Comparison of ENCODE assay signal across 20 cellular contexts in genomic region chr5:131305906-131306305, GRCh38. TPM values are rescaled to one million over a fixed set of nuclear protein-coding genes. Genes with fewer than 3 reads are reported as not detected.
DNase-seq lines count a peak whose midpoint lies in the region; FAIRE-seq and TF ChIP-seq lines count a peak whose summit lies in the region.
"Had no signal": no experiment of that assay in that cellular context is flagged by ENCODE, and none has a peak within 500 bp of the region (broad histone marks: within the 10 kb centered on the region; RNA-seq: fewer than 3 reads in every experiment).

No MANE protein-coding gene starts in this region.

- no peak for TF ChIP-seq CTCF in CD14-positive monocyte (IDR thresholded peaks at IDR 0.05)
- TF ChIP-seq CTCF in mammary epithelial cell (conservative IDR thresholded peaks at IDR 0.05 in 1 of 2, IDR thresholded peaks at IDR 0.05 in 1 of 2; ENCODE audit: extremely low read depth in 1 of 2, insufficient read depth in 1 of 2, low read depth in 1 of 2, low read length in 2 of 2) = no peak

- no peak overlapping the region for H3K9ac ChIP-seq in mammary epithelial cell (ENCODE audit: insufficient read depth, low read length)
- H3K9ac ChIP-seq: BLaER1 treated with 17β-estradiol and CSF1 and Interleukin-3, amounts not matched to agents 10 nM and 100 nM; SK-N-SH had no signal

- H3K27ac Mint-ChIP-seq in CD14-positive monocyte = peak overlapping the region in 4 of 7 donors; percentile 11 to 30 (median 20)
- H3K27ac Mint-ChIP-seq in immature natural killer cell = peak overlapping the region; percentile 34 to 85 (median 78)

- no peaks in the 10 kb centered on the region for H3K36me3 ChIP-seq in mammary epithelial cell (ENCODE audit: insufficient read depth, low read length)
- H3K36me3 ChIP-seq: heart right ventricle, sigmoid colon, thoracic aorta had no signal

- H3K4me3 Mint-ChIP-seq in CD14-positive monocyte (no peak overlapping the region), immature natural killer cell (peak overlapping the region in 4 of 5 donors; percentile 0 to 39 (median 32))

- H3K9me3 ChIP-seq in mammary epithelial cell (replicated peaks; ENCODE audit: insufficient read depth, low read length) = no peaks in the 10 kb centered on the region
- H3K9me3 ChIP-seq: sigmoid colon, thoracic aorta had no signal

- H3K4me1 Mint-ChIP-seq in CD14-positive monocyte (peaks cover 39% of the 10 kb centered on the region), immature natural killer cell (peaks cover 69 to 82% of the 10 kb centered on the region in 2 donors)

- dilution Hi-C loops in mammary epithelial cell (cut with HindIII; ENCODE audit: low sequenced_read_pairs) = no loop called here

- CTCF ChIA-PET in mammary epithelial cell (lab: Charles Lee; ENCODE audit: low non-redundant PET) = no interaction called here

- no TSS peak for BruUV-seq in mammary epithelial cell (replicated peaks; lab: Mats Ljungman, UMichigan)

- intact Hi-C loops in CD14-positive monocyte (cut with micrococcal nuclease) (no loop called here), mammary epithelial cell (cut with micrococcal nuclease) (no loop called here)

- peaks cover 24% of the 10 kb centered on the region for H3K4me1 ChIP-seq in mammary epithelial cell (ENCODE audit: insufficient read depth, low read length)
- H3K4me1 ChIP-seq: BLaER1 treated with 17β-estradiol and CSF1 and Interleukin-3, amounts not matched to agents 10 nM and 100 nM had no signal

- H3K36me3 Mint-ChIP-seq in CD14-positive monocyte = peaks cover 1 to 5% of the 10 kb centered on the region in 2 donors
- H3K36me3 Mint-ChIP-seq in immature natural killer cell = no peaks in the 10 kb centered on the region

- H4K20me1 ChIP-seq in mammary epithelial cell (ENCODE audit: insufficient read depth, low read length) = no peaks in the 10 kb centered on the region

- H3K27me3 ChIP-seq in mammary epithelial cell (ENCODE audit: insufficient read depth, low read length) = no peaks in the 10 kb centered on the region
- H3K27me3 ChIP-seq: BLaER1 treated with 17β-estradiol and CSF1 and Interleukin-3, amounts not matched to agents 10 nM and 100 nM; heart right ventricle; sigmoid colon had no signal

- no peak for TF ChIP-seq POLR2A in H54 (IDR thresholded peaks at IDR 0.05; ENCODE audit: low read depth, low read length)

- H3K4me2 ChIP-seq in mammary epithelial cell (ENCODE audit: insufficient read depth, low read depth, low read length) = no peak overlapping the region
- H3K4me2 ChIP-seq: BLaER1 treated with 17β-estradiol and CSF1 and Interleukin-3, amounts not matched to agents 10 nM and 100 nM; SK-N-SH had no signal

- WGBS in mammary epithelial cell (ENCODE audit: low coverage, missing lambda C conversion rate) = 38% methylated on average over 2 of the region's 2 CpGs

- H2AFZ ChIP-seq in mammary epithelial cell (ENCODE audit: low read depth, low read length) = no peak overlapping the region

- in situ Hi-C loops in mammary epithelial cell (cut with MboI; ENCODE audit: low sequenced_read_pairs in 2 of 2) = no loop called here

- H3K9me3 Mint-ChIP-seq in CD14-positive monocyte = peaks cover 0 to 5% (median 0%) of the 10 kb centered on the region in 7 donors
- H3K9me3 Mint-ChIP-seq in immature natural killer cell = no peaks in the 10 kb centered on the region

- H3K27me3 Mint-ChIP-seq in CD14-positive monocyte (ENCODE audit: low read depth in 3 of 3) (no peaks in the 10 kb centered on the region), immature natural killer cell (ENCODE audit: low read depth in 3 of 3) (peaks cover 0 to 3% (median 1%) of the 10 kb centered on the region in 3 donors)

- peaks cover 63% of the 10 kb centered on the region for H3K79me2 ChIP-seq in mammary epithelial cell (ENCODE audit: insufficient read depth, low read length)

- peak; percentile 52 for FAIRE-seq in H54 (lab: Jason Lieb, UNC)
- FAIRE-seq: endothelial cell of umbilical vein, H1 had no signal

- H3K27ac ChIP-seq in mammary epithelial cell (ENCODE audit: insufficient read depth, low read depth, low read length) = no peak overlapping the region
- H3K27ac ChIP-seq: BLaER1 treated with 17β-estradiol and CSF1 and Interleukin-3, amounts not matched to agents 10 nM and 100 nM; heart right ventricle; sigmoid colon; thoracic aorta had no signal

- no peak for DNase-seq in CD14-positive monocyte (ENCODE audit: low spot score)
- no peak for DNase-seq in H54 (ENCODE audit: insufficient read length, low spot score)
- DNase-seq in mammary epithelial cell = peak; percentile 42
- no peak for DNase-seq in immature natural killer cell
- no peak for DNase-seq in NCI-H2081 treated with DMSO at 0.1 percent for 48 hours (lab: John Stamatoyannopoulos, UW)
- no peak for DNase-seq in NCI-H2171 treated with DMSO at 0.1 percent for 48 hours (lab: John Stamatoyannopoulos, UW)
- no peak for DNase-seq in NCI-H446 treated with DMSO at 0.1 percent for 48 hours (lab: John Stamatoyannopoulos, UW)
- DNase-seq in T1000 (lab: John Stamatoyannopoulos, UW) = no peak
- DNase-seq: activated naive CD4-positive, alpha-beta T cell treated with Interleukin-2 at 50 U/mL for 16 hours; heart right ventricle; MM.1S; NCI-H187 treated with DMSO at 0.1 percent for 48 hours; NCI-H524; PC-3; sigmoid colon; SK-N-SH had no signal

- no peak overlapping the region for H3K4me3 ChIP-seq in mammary epithelial cell (replicated peaks in 1 of 3; ENCODE audit: insufficient read depth in 1 of 3, low read depth in 2 of 3, low read length in 3 of 3)
- H3K4me3 ChIP-seq: BLaER1 treated with 17β-estradiol and CSF1 and Interleukin-3, amounts not matched to agents 10 nM and 100 nM; heart right ventricle; sigmoid colon; thoracic aorta had no signal

RNA-seq across cellular contexts. Expression of gene CDC42SE2, which starts 42.1 kb away (rescaled TPM):
- polyA plus RNA-seq in CD14-positive monocyte (100 to 1,000 TPM in 1 of 2 donors, 10 to 100 TPM in 1; 92.6 to 135 TPM), mammary epithelial cell (18.0 TPM), immature natural killer cell (100 to 1,000 TPM; 296 to 536 (median 342) TPM)
- total RNA-seq in mammary epithelial cell = 10 to 100 TPM; 26.0 to 87.4 TPM
- polyA minus RNA-seq in mammary epithelial cell = 28.8 TPM

Comparison
In these comparisons a context has a peak if more than half of its experiments do, and no peak if none do; other contexts are left out.
1. H3K4me3 Mint-ChIP-seq: peak in immature natural killer cell (4 of 5); none in CD14-positive monocyte (0 of 2).